ENCODE assay signal across 8 cellular contexts in the genomic region with DNA sequence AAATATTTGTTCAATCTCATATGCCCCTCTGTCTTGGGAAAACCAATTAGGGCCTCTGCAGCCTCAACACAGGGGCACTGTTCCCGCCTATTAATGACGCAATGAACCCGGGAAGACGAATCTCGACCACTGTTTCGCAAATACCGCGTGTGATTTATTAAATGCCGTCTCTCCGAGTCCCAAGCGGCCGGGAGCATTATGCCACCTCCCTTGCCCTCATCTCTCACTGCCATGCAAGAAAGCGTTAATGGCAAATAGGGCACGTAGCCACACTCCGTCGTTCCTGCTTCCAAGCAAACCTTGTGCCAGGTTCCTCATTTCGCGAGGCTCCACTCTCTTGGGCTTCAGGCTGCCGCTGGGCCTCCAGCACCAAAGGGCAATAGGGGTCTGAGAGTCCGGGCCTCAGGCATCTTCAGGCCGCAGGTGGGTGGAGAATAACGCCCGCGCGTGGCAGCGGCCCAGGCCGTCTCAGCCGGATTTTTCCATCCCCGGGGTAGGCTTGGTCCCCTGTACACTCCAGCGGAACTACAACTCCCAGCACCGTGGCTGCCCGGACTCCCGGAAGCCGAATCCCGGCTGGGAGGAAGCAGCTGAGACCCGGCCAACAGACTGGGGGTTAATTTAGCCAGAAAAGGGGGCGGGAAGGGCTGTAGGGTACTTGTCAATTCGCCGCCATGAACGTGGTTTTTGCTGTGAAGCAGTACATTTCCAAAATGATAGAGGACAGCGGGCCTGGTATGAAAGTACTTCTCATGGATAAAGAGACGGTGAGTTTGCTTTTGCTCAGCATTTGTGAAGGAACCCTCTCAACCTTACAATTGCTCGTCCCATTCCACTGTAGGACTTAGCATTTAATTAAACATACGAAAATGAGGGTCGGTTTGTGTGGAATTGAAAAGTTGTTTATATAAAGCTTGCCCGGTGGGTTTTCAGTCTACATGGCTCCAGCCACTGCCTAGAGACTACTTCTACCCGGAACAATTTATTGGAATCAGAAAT. TPM values are rescaled to one million over a fixed set of nuclear protein-coding genes. Genes with fewer than 3 reads are reported as not detected.
A peak's percentile ranks its signal among the peaks of the same experiment; 100 is the strongest.
DNase-seq lines count a peak whose midpoint lies in the region; ATAC-seq and TF ChIP-seq lines count a peak whose summit lies in the region.

A gene with protein sequence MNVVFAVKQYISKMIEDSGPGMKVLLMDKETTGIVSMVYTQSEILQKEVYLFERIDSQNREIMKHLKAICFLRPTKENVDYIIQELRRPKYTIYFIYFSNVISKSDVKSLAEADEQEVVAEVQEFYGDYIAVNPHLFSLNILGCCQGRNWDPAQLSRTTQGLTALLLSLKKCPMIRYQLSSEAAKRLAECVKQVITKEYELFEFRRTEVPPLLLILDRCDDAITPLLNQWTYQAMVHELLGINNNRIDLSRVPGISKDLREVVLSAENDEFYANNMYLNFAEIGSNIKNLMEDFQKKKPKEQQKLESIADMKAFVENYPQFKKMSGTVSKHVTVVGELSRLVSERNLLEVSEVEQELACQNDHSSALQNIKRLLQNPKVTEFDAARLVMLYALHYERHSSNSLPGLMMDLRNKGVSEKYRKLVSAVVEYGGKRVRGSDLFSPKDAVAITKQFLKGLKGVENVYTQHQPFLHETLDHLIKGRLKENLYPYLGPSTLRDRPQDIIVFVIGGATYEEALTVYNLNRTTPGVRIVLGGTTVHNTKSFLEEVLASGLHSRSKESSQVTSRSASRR (plus strand): TSS at position 593 of the 999 bp plus-strand sequence. CDS start 82 bp downstream, at position 675.

- H3K4me1 ChIP-seq in Karpas-422 (ENCODE audit: low read length), result peaks cover 23% of the 10 kb centered on the region

- H3K27ac ChIP-seq in Karpas-422 (ENCODE audit: low read length), result peak within 1 kb of the TSS; percentile 57

- peak within 1 kb of the TSS; percentile 91 to 94 for H3K27ac Mint-ChIP-seq in natural killer cell

- H3K27me3 Mint-ChIP-seq in natural killer cell (ENCODE audit: low read depth in 2 of 2), result no peaks in the 10 kb centered on the region

- no peaks in the 10 kb centered on the region for H3K27me3 ChIP-seq in Karpas-422 (ENCODE audit: low read length)

- H3K4me3 ChIP-seq in Karpas-422 (ENCODE audit: low read length) (peak within 1 kb of the TSS; percentile 78), fibroblast of mammary gland (ENCODE audit: control insufficient read depth, low read depth, low read length) (peak within 1 kb of the TSS; percentile 94)

- peaks cover 28 to 37% of the 10 kb centered on the region in 2 donors for H3K4me1 Mint-ChIP-seq in natural killer cell

- H3K4me2 ChIP-seq in Karpas-422 (ENCODE audit: low read depth, low read length, poor library complexity, severe bottlenecking), result peak within 1 kb of the TSS; percentile 83

- H3K4me3 Mint-ChIP-seq in natural killer cell, result peak within 1 kb of the TSS; percentile 97

- DNase-seq in DMS53 (lab: John Stamatoyannopoulos, UW) (peak; percentile 95), Karpas-422 (peak; percentile 95), RKO (ENCODE audit: low spot score) (peak; percentile 94), fibroblast of mammary gland (ENCODE audit: low read depth) (peak; percentile 92), natural killer cell (peak; percentile 68)
- peak; percentile 55 to 68 for DNase-seq in activated T-helper 1 cell treated with anti-CD3 and anti-CD28 coated beads, Interleukin-2, amount 50 U/mL, for 16 hours (ENCODE audit: low read depth in 1 of 2, low spot score in 1 of 2)
- peak; percentile 81 for DNase-seq in stimulated activated naive CD4-positive, alpha-beta T cell treated with Interleukin-2 at 50 U/mL for 16 hours (lab: John Stamatoyannopoulos, UW)

- H3K36me3 Mint-ChIP-seq in natural killer cell, result no peaks in the 10 kb centered on the region

- no peaks in the 10 kb centered on the region for H3K36me3 ChIP-seq in Karpas-422 (ENCODE audit: insufficient read depth, low read length)

- H4K20me1 ChIP-seq in Karpas-422 (ENCODE audit: insufficient read depth, low read depth, low read length), result no peaks in the 10 kb centered on the region

- intact Hi-C loops in natural killer cell (cut with micrococcal nuclease), result loop anchor here (1.0 to 5.0 kb wide), 4 partner anchors 55 to 119 kb away; a partner anchor contains a TSS

- TF ChIP-seq CTCF in fibroblast of mammary gland (conservative IDR thresholded peaks at IDR 0.05; ENCODE audit: control insufficient read depth, insufficient read depth, low read depth, low read length) (no peak), natural killer cell (IDR thresholded peaks at IDR 0.05) (peak; percentile 26)

- peak within 1 kb of the TSS; percentile 98 for H2AFZ ChIP-seq in Karpas-422 (ENCODE audit: low read length)

- ATAC-seq in GM21723 (IDR thresholded peaks at IDR 0.05; ENCODE audit: unreplicated experiment) (peak; percentile 70), natural killer cell (peak; percentile 89 to 93 (median 90))

- no peaks in the 10 kb centered on the region for H3K9me2 ChIP-seq in Karpas-422 (replicated peaks; ENCODE audit: insufficient read depth, low read length)

- peak within 1 kb of the TSS; percentile 78 for H3K9ac ChIP-seq in Karpas-422 (ENCODE audit: low read length)

- peaks cover 9% of the 10 kb centered on the region; the same call in 1 of the 2 replicates for H3K79me2 ChIP-seq in Karpas-422 (ENCODE audit: low read length)

- no peaks in the 10 kb centered on the region for H3K9me3 Mint-ChIP-seq in natural killer cell

- H3K9me3 ChIP-seq in Karpas-422 (ENCODE audit: low read length), result no peaks in the 10 kb centered on the region

RNA-seq across cellular contexts. Expression of the gene that starts here (rescaled TPM):
- total RNA-seq in Karpas-422 (2014; rRNA removed; shearing (Covaris generic); ENCODE audit: low replicate concordance), result 24.9 and 39.0 TPM in 2 replicates
- total RNA-seq in natural killer cell, result 10 to 100 TPM; 28.8 to 41.1 (median 33.0) TPM

Comparison
In these comparisons a context has a peak if more than half of its experiments do, and no peak if none do; other contexts are left out.
1. Peak in every context shown above with its lines: DNase-seq, ATAC-seq, H3K4me3 ChIP-seq and H3K27ac ChIP-seq.